Comparison of ENCODE assay signal across 19 cellular contexts in genomic region chr12:30630378-30631285, GRCh38.
"Had no signal": no experiment of that assay in that cellular context is flagged by ENCODE, and none has a peak within 500 bp of the region (broad histone marks: within the 10 kb centered on the region; RNA-seq: fewer than 3 reads in every experiment).

No MANE protein-coding gene starts in this region.

- ATAC-seq: activated CD8-positive, alpha-beta T cell treated with anti-CD3 and anti-CD28 coated beads, Interleukin-2, amount 10 ng/mL, durations not matched to agents 7 days and 5 days; activated T-helper 17 cell treated with anti-CD3 and anti-CD28 coated beads, Interleukin-2, amount 50 U/mL, for 72 hours; naive thymus-derived CD8-positive, alpha-beta T cell had no signal

- H3K4me3 ChIP-seq: adrenal gland, ascending aorta, lung, right atrium auricular region, spleen, testis, uterus had no signal

- H3K4me1 Mint-ChIP-seq: activated T-helper 17 cell treated with anti-CD3 and anti-CD28 coated beads, Interleukin-2, amount 50 U/mL, for 72 hours had no signal

- DNase-seq: activated CD4-positive, alpha-beta T cell treated with anti-CD3 and anti-CD28 coated beads for 1 hour; activated CD4-positive, alpha-beta T cell treated with anti-CD3 and anti-CD28 coated beads, Interleukin-2, amount 50 U/mL, for 1 hour; activated CD8-positive, alpha-beta T cell treated with anti-CD3 and anti-CD28 coated beads, Interleukin-2, amount 10 ng/mL, durations not matched to agents 7 days and 5 days; adrenal gland; foreskin fibroblast; hippocampal formation; naive thymus-derived CD8-positive, alpha-beta T cell; spleen; stimulated activated CD4-positive, alpha-beta T cell treated with anti-CD3 and anti-CD28 coated beads, Interleukin-4, amount 100 ng/mL, for 1 hour; stimulated activated naive CD4-positive, alpha-beta T cell; testis; uterus; WERI-Rb-1 had no signal

- H3K4me3 Mint-ChIP-seq: activated CD8-positive, alpha-beta T cell treated with anti-CD3 and anti-CD28 coated beads, Interleukin-2, amount 10 ng/mL, durations not matched to agents 7 days and 5 days; activated naive CD8-positive, alpha-beta T cell; activated T-helper 17 cell treated with anti-CD3 and anti-CD28 coated beads, Interleukin-2, amount 50 U/mL, for 72 hours; naive thymus-derived CD8-positive, alpha-beta T cell had no signal

- H3K27ac Mint-ChIP-seq: activated CD8-positive, alpha-beta T cell treated with anti-CD3 and anti-CD28 coated beads, Interleukin-2, amount 10 ng/mL, durations not matched to agents 7 days and 5 days; activated naive CD8-positive, alpha-beta T cell; activated T-helper 17 cell treated with anti-CD3 and anti-CD28 coated beads, Interleukin-2, amount 50 U/mL, for 72 hours had no signal

- H3K9me3 Mint-ChIP-seq: activated T-helper 17 cell treated with anti-CD3 and anti-CD28 coated beads, Interleukin-2, amount 50 U/mL, for 72 hours; naive thymus-derived CD8-positive, alpha-beta T cell had no signal

- H3K27me3 Mint-ChIP-seq: activated naive CD8-positive, alpha-beta T cell; activated T-helper 17 cell treated with anti-CD3 and anti-CD28 coated beads, Interleukin-2, amount 50 U/mL, for 72 hours; naive thymus-derived CD8-positive, alpha-beta T cell; progenitor cell of endocrine pancreas had no signal
